Comparison of ENCODE assay signal across 25 cellular contexts in genomic region chr10:129627442-129627841, GRCh38.
"Had no signal": no experiment of that assay in that cellular context is flagged by ENCODE, and none has a peak within 500 bp of the region (broad histone marks: within the 10 kb centered on the region; RNA-seq: fewer than 3 reads in every experiment).

No MANE protein-coding gene starts in this region.

- H3K36me3 ChIP-seq: left lung, neutrophil, stomach, suprapubic skin, tibial nerve had no signal

- H3K27me3 Mint-ChIP-seq: activated naive CD8-positive, alpha-beta T cell treated with anti-CD3 and anti-CD28 coated beads for 36 hours; activated T-cell treated with anti-CD3 and anti-CD28 coated beads, Interleukin-2, amount 50 U/mL, for 24 hours; activated T-helper 17 cell treated with anti-CD3 and anti-CD28 coated beads, Interleukin-2, amount 50 U/mL, for 72 hours had no signal

- H3K36me3 Mint-ChIP-seq: natural killer cell; stimulated activated effector memory CD8-positive, alpha-beta T cell treated with anti-CD3 and anti-CD28 coated beads, Interleukin-12 subunit alpha, Interleukin-12 subunit beta, amount 100 ng/mL, for 72 hours had no signal

- H3K4me3 Mint-ChIP-seq: activated naive CD8-positive, alpha-beta T cell treated with anti-CD3 and anti-CD28 coated beads for 36 hours; activated T-cell treated with anti-CD3 and anti-CD28 coated beads, Interleukin-2, amount 50 U/mL, for 24 hours; activated T-helper 17 cell treated with anti-CD3 and anti-CD28 coated beads, Interleukin-2, amount 50 U/mL, for 72 hours; mesothelial cell of epicardium; natural killer cell; stimulated activated effector memory CD8-positive, alpha-beta T cell treated with anti-CD3 and anti-CD28 coated beads, Interleukin-12 subunit alpha, Interleukin-12 subunit beta, amount 100 ng/mL, for 72 hours; T-helper 2 cell treated with Interferon-gamma antibody and Interleukin-4, amounts not matched to agents 5 μg/mL and 100 μg/mL, for 36 hours had no signal

- H3K79me2 ChIP-seq: parathyroid adenoma had no signal

- H3K4me1 ChIP-seq: left lung, parathyroid adenoma had no signal

- H3K4me3 ChIP-seq: left lung, stomach, suprapubic skin, tibial nerve had no signal

- H3K27ac Mint-ChIP-seq: activated naive CD8-positive, alpha-beta T cell treated with anti-CD3 and anti-CD28 coated beads for 36 hours; activated T-cell treated with anti-CD3 and anti-CD28 coated beads, Interleukin-2, amount 50 U/mL, for 24 hours; activated T-helper 17 cell treated with anti-CD3 and anti-CD28 coated beads, Interleukin-2, amount 50 U/mL, for 72 hours; mesothelial cell of epicardium; stimulated activated effector memory CD8-positive, alpha-beta T cell treated with anti-CD3 and anti-CD28 coated beads, Interleukin-12 subunit alpha, Interleukin-12 subunit beta, amount 100 ng/mL, for 72 hours; T-helper 2 cell treated with Interferon-gamma antibody and Interleukin-4, amounts not matched to agents 5 μg/mL and 100 μg/mL, for 36 hours had no signal

- H2AFZ ChIP-seq: parathyroid adenoma had no signal

- H3K9me3 ChIP-seq: left lung, neutrophil, stomach, suprapubic skin had no signal

- H3K4me1 Mint-ChIP-seq: activated T-helper 17 cell treated with anti-CD3 and anti-CD28 coated beads, Interleukin-2, amount 50 U/mL, for 72 hours; stimulated activated effector memory CD8-positive, alpha-beta T cell treated with anti-CD3 and anti-CD28 coated beads, Interleukin-12 subunit alpha, Interleukin-12 subunit beta, amount 100 ng/mL, for 72 hours had no signal

- H3K9ac ChIP-seq: parathyroid adenoma had no signal

- H3K27me3 ChIP-seq: left lung, neutrophil, stomach, suprapubic skin, tibial nerve had no signal

- H3K9me3 Mint-ChIP-seq: mesothelial cell of epicardium; natural killer cell; stimulated activated effector memory CD8-positive, alpha-beta T cell treated with anti-CD3 and anti-CD28 coated beads, Interleukin-12 subunit alpha, Interleukin-12 subunit beta, amount 100 ng/mL, for 72 hours had no signal

- ATAC-seq: activated T-helper 17 cell treated with anti-CD3 and anti-CD28 coated beads, Interleukin-2, amount 50 U/mL, for 72 hours; left lung; natural killer cell; stimulated activated effector memory CD8-positive, alpha-beta T cell treated with anti-CD3 and anti-CD28 coated beads, Interleukin-12 subunit alpha, Interleukin-12 subunit beta, amount 100 ng/mL, for 72 hours had no signal

- DNase-seq: activated CD4-positive, alpha-beta T cell treated with anti-CD3 and anti-CD28 coated beads for 1 hour; activated CD8-positive, alpha-beta memory T cell treated with anti-CD3 and anti-CD28 coated beads, Interleukin-2, amount 50 U/mL, for 4 hours; activated naive CD8-positive, alpha-beta T cell treated with anti-CD3 and anti-CD28 coated beads for 36 hours; activated T-cell treated with anti-CD3 and anti-CD28 coated beads, Interleukin-2, amount 50 U/mL, for 24 hours; amniotic stem cell; cerebellar nuclear complex; effector memory CD4-positive, alpha-beta T cell; foreskin melanocyte; hippocampal formation; kidney glomerular epithelial cell; left lung; mammary epithelial cell; natural killer cell; small intestine; stimulated activated CD4-positive, alpha-beta T cell treated with anti-CD3 and anti-CD28 coated beads, Interleukin-2, amount 100 ng/mL, for 24 hours; stomach had no signal

- H3K27ac ChIP-seq: left lung, neutrophil, parathyroid adenoma, stomach, suprapubic skin, tibial nerve, VCaP had no signal
